In the genomic region with DNA sequence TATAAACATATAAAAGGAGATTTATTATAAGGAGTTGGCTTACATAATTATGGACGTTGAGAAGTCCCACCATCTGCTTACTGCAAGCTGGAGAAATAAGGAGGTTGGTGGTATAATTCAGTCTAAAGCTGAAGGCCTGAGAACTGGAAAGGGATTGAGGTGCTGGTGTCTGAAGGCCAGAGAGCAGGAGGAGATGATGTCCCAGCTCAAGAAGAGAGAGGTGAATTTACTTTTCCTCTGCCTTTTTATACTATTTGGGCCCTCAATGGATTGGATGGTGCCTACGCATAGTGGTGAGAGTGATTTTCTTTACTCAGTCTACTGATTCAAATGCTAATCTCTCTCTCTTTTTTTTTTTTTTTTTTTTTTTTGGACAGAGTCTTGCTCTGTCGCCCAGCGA, we compare ENCODE assay signal across 15 cellular contexts. TPM values are rescaled to one million over a fixed set of nuclear protein-coding genes. Genes with fewer than 3 reads are reported as not detected.
A peak's percentile ranks its signal among the peaks of the same experiment; 100 is the strongest.
DNase-seq lines count a peak whose midpoint lies in the region; ATAC-seq and TF ChIP-seq lines count a peak whose summit lies in the region.
"Had no signal": no experiment of that assay in that cellular context is flagged by ENCODE, and none has a peak within 500 bp of the region (broad histone marks: within the 10 kb centered on the region; RNA-seq: fewer than 3 reads in every experiment).

No MANE protein-coding gene starts in this region.

- H3K9me3 ChIP-seq in T-helper 17 cell (ENCODE audit: control insufficient read depth, low read length, poor library complexity, severe bottlenecking), result no peaks in the 10 kb centered on the region
- peaks cover 2% of the 10 kb centered on the region for H3K9me3 ChIP-seq in iPS-15b (ENCODE audit: control insufficient read depth, insufficient read depth, low read length)
- H3K9me3 ChIP-seq in psoas muscle, result no peaks in the 10 kb centered on the region
- H3K9me3 ChIP-seq: uterus had no signal

- 77 to 83% (median 79%) methylated on average over 4 of the region's 4 CpGs for WGBS in psoas muscle, 3 donors

- ATAC-seq in T-helper 17 cell (no peak), psoas muscle (no peak)

- peaks cover 25% of the 10 kb centered on the region for H3K4me1 Mint-ChIP-seq in activated CD4-positive, alpha-beta T cell treated with anti-CD3 and anti-CD28 coated beads, Interleukin-2, amount 10 ng/mL, durations not matched to agents 24 days and 14 days
- H3K4me1 Mint-ChIP-seq in T-helper 17 cell (peaks cover 31% of the 10 kb centered on the region), immature natural killer cell (peaks cover 24 to 41% of the 10 kb centered on the region in 2 donors)

- peaks cover 12% of the 10 kb centered on the region for H3K36me3 Mint-ChIP-seq in activated CD4-positive, alpha-beta T cell treated with anti-CD3 and anti-CD28 coated beads, Interleukin-2, amount 10 ng/mL, durations not matched to agents 24 days and 14 days (ENCODE audit: low read depth)
- peaks cover 6% of the 10 kb centered on the region for H3K36me3 Mint-ChIP-seq in T-helper 17 cell (ENCODE audit: low read depth)
- no peaks in the 10 kb centered on the region for H3K36me3 Mint-ChIP-seq in immature natural killer cell

- peaks cover 24% of the 10 kb centered on the region for H3K27me3 Mint-ChIP-seq in activated CD4-positive, alpha-beta T cell treated with anti-CD3 and anti-CD28 coated beads, Interleukin-2, amount 10 ng/mL, durations not matched to agents 24 days and 14 days
- H3K27me3 Mint-ChIP-seq in T-helper 17 cell (peaks cover 13% of the 10 kb centered on the region), immature natural killer cell (ENCODE audit: low read depth in 3 of 3) (peaks cover 5 to 17% (median 6%) of the 10 kb centered on the region in 3 donors)

- H3K4me3 Mint-ChIP-seq in activated CD4-positive, alpha-beta T cell treated with anti-CD3 and anti-CD28 coated beads, Interleukin-2, amount 10 ng/mL, durations not matched to agents 24 days and 14 days, result no peak overlapping the region
- H3K4me3 Mint-ChIP-seq in T-helper 17 cell, result no peak overlapping the region
- H3K4me3 Mint-ChIP-seq in immature natural killer cell, result peak overlapping the region in 1 of 5 donors; percentile 5

- peaks cover 28% of the 10 kb centered on the region for H3K4me1 ChIP-seq in iPS-15b (ENCODE audit: control insufficient read depth, insufficient read depth, low read length)
- H3K4me1 ChIP-seq in psoas muscle, result peaks cover 22% of the 10 kb centered on the region

- H3K27ac ChIP-seq in psoas muscle, result no peak overlapping the region

- H3K4me3 ChIP-seq in iPS-15b (ENCODE audit: low read depth, low read length) (peak overlapping the region; percentile 90), psoas muscle (peak overlapping the region; percentile 98)

- H3K9ac ChIP-seq in iPS-15b (ENCODE audit: low read depth, low read length), result no peak overlapping the region

- H3K27ac Mint-ChIP-seq in activated CD4-positive, alpha-beta T cell treated with anti-CD3 and anti-CD28 coated beads, Interleukin-2, amount 10 ng/mL, durations not matched to agents 24 days and 14 days, result no peak overlapping the region
- peak overlapping the region; percentile 94 for H3K27ac Mint-ChIP-seq in T-helper 17 cell
- no peak overlapping the region for H3K27ac Mint-ChIP-seq in immature natural killer cell

- H3K36me3 ChIP-seq in iPS-15b (ENCODE audit: control insufficient read depth, insufficient read depth, low read length) (peaks cover 15% of the 10 kb centered on the region), psoas muscle (ENCODE audit: insufficient read depth in 1 of 2, low read depth in 1 of 2) (peaks cover 0 to 22% of the 10 kb centered on the region in 2 donors)
- H3K36me3 ChIP-seq: uterus had no signal

- no peaks in the 10 kb centered on the region for H3K27me3 ChIP-seq in iPS-15b (ENCODE audit: control insufficient read depth, insufficient read depth, low read length)
- no peaks in the 10 kb centered on the region for H3K27me3 ChIP-seq in psoas muscle (ENCODE audit: insufficient read depth in 3 of 3, low read length in 2 of 3)
- H3K27me3 ChIP-seq: uterus had no signal

- peaks cover under 1% of the 10 kb centered on the region for H3K9me3 Mint-ChIP-seq in activated CD4-positive, alpha-beta T cell treated with anti-CD3 and anti-CD28 coated beads, Interleukin-2, amount 10 ng/mL, durations not matched to agents 24 days and 14 days
- no peaks in the 10 kb centered on the region for H3K9me3 Mint-ChIP-seq in immature natural killer cell

- intact Hi-C loops in activated CD4-positive, alpha-beta T cell treated with anti-CD3 and anti-CD28 coated beads, Interleukin-2, amount 10 ng/mL, durations not matched to agents 24 days and 14 days (cut with micrococcal nuclease), result loop anchor here (5.0 kb wide), 2 partner anchors 375 to 880 kb away; a partner anchor contains a TSS
- intact Hi-C loops in psoas muscle (cut with DNase I), result no loop called here

- DNase-seq in activated CD4-positive, alpha-beta T cell treated with anti-CD3 and anti-CD28 coated beads, Interleukin-2, amount 10 ng/mL, durations not matched to agents 24 days and 14 days, result peak; percentile 34
- no peak for DNase-seq in activated CD4-positive, alpha-beta T cell treated with anti-CD3 and anti-CD28 coated beads for 1 hour
- DNase-seq in T-helper 17 cell (no peak), psoas muscle (no peak), immature natural killer cell (no peak), NCI-H1436 (lab: John Stamatoyannopoulos, UW) (no peak), NCI-H187 treated with DMSO at 0.1 percent for 48 hours (lab: John Stamatoyannopoulos, UW) (no peak)
- DNase-seq: activated T-cell treated with anti-CD3 and anti-CD28 coated beads for 4 hours, DMS79 treated with DMSO at 0.1 percent for 48 hours, HCEC 1CT, NCI-H1417, SIG-M5, uterus had no signal

- no peak for TF ChIP-seq CTCF in psoas muscle (IDR thresholded peaks at IDR 0.05)

RNA-seq across cellular contexts. Expression of a gene that starts 1.3 kb away (rescaled TPM):
- total RNA-seq in activated CD4-positive, alpha-beta T cell treated with anti-CD3 and anti-CD28 coated beads, Interleukin-2, amount 10 ng/mL, durations not matched to agents 24 days and 14 days, result 22.6 and 22.9 TPM in 2 replicates
- 10 to 100 TPM; 11.4 to 11.5 TPM for total RNA-seq in T-helper 17 cell
- total RNA-seq in psoas muscle, result 10 to 100 TPM in 1 of 4 donors, 1 to 10 TPM in 3; 5.5 to 13.8 (median 7.7) TPM
- 10 to 100 TPM in 2 of 3 donors, 1 to 10 TPM in 1; 5.9 to 11.9 (median 10.7) TPM for polyA plus RNA-seq in psoas muscle
- polyA plus RNA-seq in immature natural killer cell, result 1 to 10 TPM in 2 of 3 donors, not detected in 1; 3.2 to 7.1 TPM

RNA-seq across cellular contexts. Expression of a gene that starts 11.5 kb away (rescaled TPM):
- total RNA-seq in activated CD4-positive, alpha-beta T cell treated with anti-CD3 and anti-CD28 coated beads, Interleukin-2, amount 10 ng/mL, durations not matched to agents 24 days and 14 days, result not detected in 2 replicates
- total RNA-seq in T-helper 17 cell, result not detected
- total RNA-seq in psoas muscle, result not detected
- not detected for polyA plus RNA-seq in psoas muscle
- not detected for polyA plus RNA-seq in immature natural killer cell
- total RNA-seq: A673, uterus had no signal
